In genomic region chr9:96619491-96620154, GRCh38 we compare ENCODE assay signal across 1 cellular context.
TF ChIP-seq lines count a peak whose summit lies in the region.

Gene CDC14B (minus strand): TSS chr9:96619843. CDS start chr9:96619378, 465 bp downstream.

TF ChIP-seq in IMR-90, 13 proteins besides CTCF, POLR2A, EP300 and RAD21 (continued from another document):
- TF ChIP-seq ELK1 (IDR thresholded peaks at IDR 0.05; ENCODE audit: borderline replicate concordance, low read depth, low read length), result no peak
- TF ChIP-seq MAZ (IDR thresholded peaks at IDR 0.05; ENCODE audit: borderline replicate concordance, low read depth, low read length), result peak; percentile 44; the same call in 1 of the 2 replicates
- TF ChIP-seq CHD1 (IDR thresholded peaks at IDR 0.05; ENCODE audit: low read depth, low read length), result no peak
- TF ChIP-seq CEBPB (IDR thresholded peaks at IDR 0.05; ENCODE audit: low read depth, low read length), result 0 out of 2 replicates have a peak, but pooled peaks have one; percentile 4
- no peak for TF ChIP-seq RCOR1 (IDR thresholded peaks at IDR 0.05; ENCODE audit: insufficient replicate concordance, low read length)
- TF ChIP-seq FOS (IDR thresholded peaks at IDR 0.05; ENCODE audit: low read depth, low read length), result no peak
- TF ChIP-seq MXI1 (IDR thresholded peaks at IDR 0.05; ENCODE audit: borderline replicate concordance, low read depth, low read length), result peak; percentile 34; the same call in 1 of the 2 replicates
- no peak for TF ChIP-seq MAFK (IDR thresholded peaks at IDR 0.05; ENCODE audit: low read depth, low read length)
- TF ChIP-seq RFX5 (IDR thresholded peaks at IDR 0.05; ENCODE audit: low read depth, low read length), result peak; percentile 67
- no peak for TF ChIP-seq NFE2L2 (IDR thresholded peaks at IDR 0.05; ENCODE audit: low read depth, low read length)
- TF ChIP-seq SMC3 (IDR thresholded peaks at IDR 0.05; ENCODE audit: low read depth, low read length), result peak; percentile 32; the same call in 1 of the 2 replicates
- TF ChIP-seq BHLHE40 (IDR thresholded peaks at IDR 0.05; ENCODE audit: low read depth, low read length), result no peak
